27 cellular contexts compared by ENCODE assay signal in genomic region chr12:110917961-110918360, GRCh38. TPM values are rescaled to one million over a fixed set of nuclear protein-coding genes. Genes with fewer than 3 reads are reported as not detected.
DNase-seq lines count a peak whose midpoint lies in the region; ATAC-seq and TF ChIP-seq lines count a peak whose summit lies in the region.
"Had no signal": no experiment of that assay in that cellular context is flagged by ENCODE, and none has a peak within 500 bp of the region (broad histone marks: within the 10 kb centered on the region; RNA-seq: fewer than 3 reads in every experiment).

No MANE protein-coding gene starts in this region.

- no peaks in the 10 kb centered on the region for H3K9me3 ChIP-seq in SK-N-SH
- no peaks in the 10 kb centered on the region; the same call in 1 of the 2 replicates for H3K9me3 ChIP-seq in SJSA1 (replicated peaks)
- no peaks in the 10 kb centered on the region for H3K9me3 ChIP-seq in smooth muscle cell (replicated peaks; ENCODE audit: low read depth)
- H3K9me3 ChIP-seq: right lobe of liver, tibial nerve had no signal

- no peaks in the 10 kb centered on the region for H4K20me1 ChIP-seq in SK-N-SH (ENCODE audit: insufficient read depth)
- no peaks in the 10 kb centered on the region for H4K20me1 ChIP-seq in smooth muscle cell (ENCODE audit: low read depth)
- H4K20me1 ChIP-seq: BLaER1 treated with 17β-estradiol and CSF1 and Interleukin-3, amounts not matched to agents 10 nM and 100 nM had no signal

- H4K5ac ChIP-seq in mesendoderm (ENCODE audit: low read length): no peak overlapping the region

- POLR2A ChIA-PET in SK-N-SH (lab: Yijun Ruan, JAX): no interaction called here
- POLR2A ChIA-PET in activated CD4-positive, alpha-beta memory T cell treated with anti-CD3 and anti-CD28 coated beads for 36 hours (lab: Charles Lee): no interaction called here

- no peak overlapping the region for H2BK120ac ChIP-seq in mesendoderm (ENCODE audit: low read depth, low read length)

- TF ChIP-seq EP300 in SK-N-SH (IDR thresholded peaks at IDR 0.05; ENCODE audit: borderline replicate concordance in 1 of 2, low read depth in 1 of 2, low read length in 1 of 2): no peak

- intact Hi-C loops in activated CD4-positive, alpha-beta memory T cell treated with anti-CD3 and anti-CD28 coated beads for 36 hours (cut with micrococcal nuclease): no loop called here

- no peak overlapping the region for H2BK15ac ChIP-seq in mesendoderm (replicated peaks; ENCODE audit: low read depth)

- no peak overlapping the region for H3K18ac ChIP-seq in mesendoderm (ENCODE audit: low read length)

- peak overlapping the region in 1 of 2 experiments; percentile 19; a peak in 1 of 4 replicates for H3K27ac ChIP-seq in SK-N-SH (ENCODE audit: low read depth in 2 of 2, low read length in 1 of 2)
- H3K27ac ChIP-seq in SJSA1: peak overlapping the region; percentile 89
- peak overlapping the region; percentile 43 for H3K27ac ChIP-seq in foreskin keratinocyte
- H3K27ac ChIP-seq in smooth muscle cell (ENCODE audit: low read depth): peak overlapping the region; percentile 3
- H3K27ac ChIP-seq in mesendoderm (ENCODE audit: low read depth, low read length): no peak overlapping the region
- H3K27ac ChIP-seq: 22Rv1; BLaER1 treated with 17β-estradiol and CSF1 and Interleukin-3, amounts not matched to agents 10 nM and 100 nM; esophagus muscularis mucosa; right lobe of liver; tibial nerve had no signal

- H3K79me1 ChIP-seq in mesendoderm (ENCODE audit: low read length): no peaks in the 10 kb centered on the region

- 60% methylated on average over 7 of the region's 7 CpGs for WGBS in SK-N-SH (ENCODE audit: low lambda C conversion rate)
- WGBS in smooth muscle cell (ENCODE audit: low lambda C conversion rate): 65% methylated on average over 7 of the region's 7 CpGs
- no CpG with 5 or more reads among the region's 7 CpGs for WGBS in mesendoderm (ENCODE audit: extremely low coverage, insufficient coverage, low lambda C conversion rate)

- H3K79me2 ChIP-seq in SK-N-SH (ENCODE audit: insufficient read depth) (no peaks in the 10 kb centered on the region), smooth muscle cell (ENCODE audit: low read depth) (no peaks in the 10 kb centered on the region), mesendoderm (ENCODE audit: control insufficient read depth, insufficient read depth, low read length) (no peaks in the 10 kb centered on the region)

- peaks cover 8% of the 10 kb centered on the region for H3F3A ChIP-seq in SK-N-SH (replicated peaks; ENCODE audit: insufficient read depth)
- no peaks in the 10 kb centered on the region for H3F3A ChIP-seq in smooth muscle cell (ENCODE audit: low read depth)

- CTCF ChIA-PET in SK-N-SH (lab: Yijun Ruan, JAX): no interaction called here
- CTCF ChIA-PET in activated CD4-positive, alpha-beta memory T cell treated with anti-CD3 and anti-CD28 coated beads for 36 hours (lab: Charles Lee): no interaction called here

- H3K4me1 ChIP-seq in SK-N-SH (ENCODE audit: control insufficient read depth in 1 of 2, insufficient read depth in 2 of 2, low read depth in 1 of 2, low read length in 1 of 2) (peaks cover 0 to 10% of the 10 kb centered on the region in 2 experiments; a peak in 1 of 4 replicates), SJSA1 (replicated peaks) (peaks cover 25% of the 10 kb centered on the region), foreskin keratinocyte (peaks cover 17% of the 10 kb centered on the region), smooth muscle cell (ENCODE audit: low read depth) (no peaks in the 10 kb centered on the region), mesendoderm (ENCODE audit: control insufficient read depth, low read depth, low read length) (no peaks in the 10 kb centered on the region)
- H3K4me1 ChIP-seq: esophagus muscularis mucosa, right lobe of liver, tibial nerve had no signal

- peaks cover 18% of the 10 kb centered on the region for H3K27me3 Mint-ChIP-seq in activated CD4-positive, alpha-beta memory T cell treated with anti-CD3 and anti-CD28 coated beads for 36 hours

- no peak overlapping the region for H3K23ac ChIP-seq in mesendoderm (ENCODE audit: low read length)

- H3K36me3 Mint-ChIP-seq in activated CD4-positive, alpha-beta memory T cell treated with anti-CD3 and anti-CD28 coated beads for 36 hours: no peaks in the 10 kb centered on the region
- H3K36me3 Mint-ChIP-seq: activated naive CD8-positive, alpha-beta T cell treated with anti-CD3 and anti-CD28 coated beads, Interleukin-2, amount 10 ng/mL, durations not matched to agents 7 days and 5 days had no signal

- no peak overlapping the region; the same call in 1 of the 2 replicates for H3K9ac ChIP-seq in SK-N-SH
- no peak overlapping the region for H3K9ac ChIP-seq in smooth muscle cell (ENCODE audit: low read depth)
- H3K9ac ChIP-seq in mesendoderm (ENCODE audit: low read length): no peak overlapping the region

- no peaks in the 10 kb centered on the region for H3K9me3 Mint-ChIP-seq in activated CD4-positive, alpha-beta memory T cell treated with anti-CD3 and anti-CD28 coated beads for 36 hours
- H3K9me3 Mint-ChIP-seq: activated naive CD8-positive, alpha-beta T cell treated with anti-CD3 and anti-CD28 coated beads, Interleukin-2, amount 10 ng/mL, durations not matched to agents 7 days and 5 days; activated T-helper 1 cell treated with anti-CD3 and anti-CD28 coated beads, Interleukin-12 subunit alpha, Interleukin-12 subunit beta, Interleukin-2, Interleukin-4 antibody, amounts not matched to agents 30 ng/mL and 10 ng/mL and 1 ng/mL, durations not matched to agents 14 hours and 24 hours and 36 hours had no signal

- H3K9me2 ChIP-seq in SK-N-SH: no peaks in the 10 kb centered on the region

- no peaks in the 10 kb centered on the region for H3K36me3 ChIP-seq in SK-N-SH (replicated peaks in 1 of 2; ENCODE audit: control insufficient read depth in 1 of 2, insufficient read depth in 2 of 2, low read length in 1 of 2)
- no peaks in the 10 kb centered on the region for H3K36me3 ChIP-seq in SJSA1
- H3K36me3 ChIP-seq in smooth muscle cell (ENCODE audit: low read depth): no peaks in the 10 kb centered on the region
- H3K36me3 ChIP-seq in mesendoderm (ENCODE audit: control insufficient read depth, insufficient read depth, low read length): no peaks in the 10 kb centered on the region
- H3K36me3 ChIP-seq: BLaER1 treated with 17β-estradiol and CSF1 and Interleukin-3, amounts not matched to agents 10 nM and 100 nM; right lobe of liver; tibial nerve had no signal

- no peaks in the 10 kb centered on the region for H3K27me3 ChIP-seq in SK-N-SH (ENCODE audit: insufficient read depth)
- H3K27me3 ChIP-seq in SJSA1 (replicated peaks): no peaks in the 10 kb centered on the region
- no peaks in the 10 kb centered on the region for H3K27me3 ChIP-seq in foreskin keratinocyte
- peaks cover 6% of the 10 kb centered on the region for H3K27me3 ChIP-seq in smooth muscle cell (ENCODE audit: low read depth)
- no peaks in the 10 kb centered on the region for H3K27me3 ChIP-seq in mesendoderm (ENCODE audit: insufficient read depth, low read length, poor library complexity)
- H3K27me3 ChIP-seq: BLaER1 treated with 17β-estradiol and CSF1 and Interleukin-3, amounts not matched to agents 10 nM and 100 nM; right lobe of liver; tibial nerve had no signal

- H3K4me2 ChIP-seq in SK-N-SH: 0 out of 2 replicates have a peak overlapping the region, but pooled peaks have one; percentile 21
- no peak overlapping the region for H3K4me2 ChIP-seq in smooth muscle cell
- no peak overlapping the region for H3K4me2 ChIP-seq in mesendoderm (ENCODE audit: low read length)

- DNase-seq in SK-N-SH: no peak
- DNase-seq in SJSA1 (ENCODE audit: low read depth in 1 of 2, low spot score in 2 of 2): no peak
- DNase-seq in foreskin keratinocyte: peak; percentile 25 to 47
- DNase-seq in smooth muscle cell (lab: John Stamatoyannopoulos, UW; ENCODE audit: unreplicated experiment): no peak
- DNase-seq in amygdala (lab: John Stamatoyannopoulos, UW): no peak
- DNase-seq in mesendoderm: no peak
- DNase-seq in activated CD4-positive, alpha-beta memory T cell treated with anti-CD3 and anti-CD28 coated beads for 36 hours: no peak
- DNase-seq: activated CD4-positive, CD25-positive, alpha-beta regulatory T cell treated with anti-CD3 and anti-CD28 coated beads, Interleukin-2, amount 50 U/mL, for 72 hours; activated naive CD8-positive, alpha-beta T cell treated with anti-CD3 and anti-CD28 coated beads, Interleukin-2, amount 10 ng/mL, durations not matched to agents 7 days and 5 days; caudate nucleus; GDM1; GOT3; NCI-H1417 treated with DMSO at 0.1 percent for 48 hours; right lobe of liver; stimulated activated naive CD4-positive, alpha-beta T cell; T-helper 9 cell had no signal

- no peak overlapping the region for H4K8ac ChIP-seq in mesendoderm (ENCODE audit: low read depth, low read length)

- H3K4me3 Mint-ChIP-seq in activated CD4-positive, alpha-beta memory T cell treated with anti-CD3 and anti-CD28 coated beads for 36 hours: no peak overlapping the region
- H3K4me3 Mint-ChIP-seq: activated naive CD8-positive, alpha-beta T cell treated with anti-CD3 and anti-CD28 coated beads, Interleukin-2, amount 10 ng/mL, durations not matched to agents 7 days and 5 days; activated T-helper 1 cell treated with anti-CD3 and anti-CD28 coated beads, Interleukin-12 subunit alpha, Interleukin-12 subunit beta, Interleukin-2, Interleukin-4 antibody, amounts not matched to agents 30 ng/mL and 10 ng/mL and 1 ng/mL, durations not matched to agents 14 hours and 24 hours and 36 hours had no signal

- no peak overlapping the region for H3K4ac ChIP-seq in mesendoderm (ENCODE audit: low read depth, low read length)

- TF ChIP-seq RAD21 in SK-N-SH (IDR thresholded peaks at IDR 0.05; ENCODE audit: low read length): no peak

- H2AK5ac ChIP-seq in mesendoderm (ENCODE audit: low read length): no peak overlapping the region

- H2BK5ac ChIP-seq in mesendoderm (ENCODE audit: low read length): no peak overlapping the region

- no peak overlapping the region for H3K4me3 ChIP-seq in SK-N-SH (ENCODE audit: low read depth in 2 of 2, low read length in 1 of 2)
- no peak overlapping the region for H3K4me3 ChIP-seq in SJSA1
- no peak overlapping the region for H3K4me3 ChIP-seq in smooth muscle cell
- H3K4me3 ChIP-seq in mesendoderm (ENCODE audit: low read length): no peak overlapping the region
- H3K4me3 ChIP-seq: BLaER1 treated with 17β-estradiol and CSF1 and Interleukin-3, amounts not matched to agents 10 nM and 100 nM; esophagus muscularis mucosa; right lobe of liver; tibial nerve had no signal

- H3K27ac Mint-ChIP-seq in activated CD4-positive, alpha-beta memory T cell treated with anti-CD3 and anti-CD28 coated beads for 36 hours: no peak overlapping the region
- H3K27ac Mint-ChIP-seq: activated naive CD8-positive, alpha-beta T cell treated with anti-CD3 and anti-CD28 coated beads, Interleukin-2, amount 10 ng/mL, durations not matched to agents 7 days and 5 days; activated T-helper 1 cell treated with anti-CD3 and anti-CD28 coated beads, Interleukin-12 subunit alpha, Interleukin-12 subunit beta, Interleukin-2, Interleukin-4 antibody, amounts not matched to agents 30 ng/mL and 10 ng/mL and 1 ng/mL, durations not matched to agents 14 hours and 24 hours and 36 hours had no signal

- ATAC-seq in SK-N-SH treated with all-trans-retinoic acid at 6 μM for 48 hours (no peak), foreskin keratinocyte (peak; percentile 52)
- ATAC-seq: right lobe of liver had no signal

- no peak for TF ChIP-seq CTCF in SK-N-SH (IDR thresholded peaks at IDR 0.05)
- no peak for TF ChIP-seq CTCF in foreskin keratinocyte (conservative IDR thresholded peaks at IDR 0.05)
- no peak for TF ChIP-seq CTCF in smooth muscle cell (IDR thresholded peaks at IDR 0.05; ENCODE audit: borderline replicate concordance, insufficient read depth, poor library complexity, severe bottlenecking)

- H3K56ac ChIP-seq in mesendoderm (ENCODE audit: low read length): no peak overlapping the region

- H2AFZ ChIP-seq in SK-N-SH (ENCODE audit: low read depth) (peak overlapping the region; percentile 50; the same call in 1 of the 2 replicates), smooth muscle cell (ENCODE audit: low read depth) (no peak overlapping the region)

- no peaks in the 10 kb centered on the region for H3K4me1 Mint-ChIP-seq in activated CD4-positive, alpha-beta memory T cell treated with anti-CD3 and anti-CD28 coated beads for 36 hours (ENCODE audit: low read depth)

RNA-seq across cellular contexts. Expression of gene MYL2, which starts 2.4 kb away (rescaled TPM):
- polyA plus RNA-seq in SK-N-SH (2012; rRNA removed): not detected in 2 replicates
- polyA plus RNA-seq in SK-N-SH (2012; cell fraction: cytosol; rRNA removed): 0.09 TPM in 1 of 2 replicates, not detected in the other
- not detected in 2 replicates for polyA plus RNA-seq in SK-N-SH (2012; cell fraction: nucleus; rRNA removed)
- total RNA-seq in SJSA1 (2014; rRNA removed; shearing (Covaris generic)): not detected in 2 replicates
- not detected in 2 replicates for total RNA-seq in foreskin keratinocyte
- 0.17 and 0.30 TPM in 2 replicates for polyA plus RNA-seq in foreskin keratinocyte
- not detected in 2 replicates for total RNA-seq in smooth muscle cell
- polyA plus RNA-seq in smooth muscle cell: not detected in 2 replicates
- polyA plus RNA-seq in mesendoderm (2013, experiment 1 of 2): 0.06 TPM
- not detected for polyA plus RNA-seq in mesendoderm (2013, experiment 2 of 2)
- not detected for total RNA-seq in activated CD4-positive, alpha-beta memory T cell treated with anti-CD3 and anti-CD28 coated beads for 36 hours
- total RNA-seq: activated CD8-positive, alpha-beta memory T cell treated with anti-CD3 and anti-CD28 coated beads for 36 hours; activated naive CD8-positive, alpha-beta T cell treated with anti-CD3 and anti-CD28 coated beads, Interleukin-2, amount 10 ng/mL, durations not matched to agents 7 days and 5 days; activated T-helper 1 cell treated with anti-CD3 and anti-CD28 coated beads, Interleukin-12 subunit alpha, Interleukin-12 subunit beta, Interleukin-2, Interleukin-4 antibody, amounts not matched to agents 30 ng/mL and 10 ng/mL and 1 ng/mL, durations not matched to agents 14 hours and 24 hours and 36 hours; esophagus muscularis mucosa; glomerular endothelial cell; lower leg skin; osteocyte; SK-MEL-5; tibial nerve had no signal

Comparison
In these comparisons a context has a peak if more than half of its experiments do, and no peak if none do; other contexts are left out.
1. DNase-seq: peak in foreskin keratinocyte (2 of 2); none in SK-N-SH (single experiment), SJSA1 (0 of 2), smooth muscle cell (single experiment), amygdala (0 of 56), mesendoderm (single experiment) and activated CD4-positive, alpha-beta memory T cell treated with anti-CD3 and anti-CD28 coated beads for 36 hours (single experiment).